2 cellular contexts compared by ENCODE assay signal in the genomic region with DNA sequence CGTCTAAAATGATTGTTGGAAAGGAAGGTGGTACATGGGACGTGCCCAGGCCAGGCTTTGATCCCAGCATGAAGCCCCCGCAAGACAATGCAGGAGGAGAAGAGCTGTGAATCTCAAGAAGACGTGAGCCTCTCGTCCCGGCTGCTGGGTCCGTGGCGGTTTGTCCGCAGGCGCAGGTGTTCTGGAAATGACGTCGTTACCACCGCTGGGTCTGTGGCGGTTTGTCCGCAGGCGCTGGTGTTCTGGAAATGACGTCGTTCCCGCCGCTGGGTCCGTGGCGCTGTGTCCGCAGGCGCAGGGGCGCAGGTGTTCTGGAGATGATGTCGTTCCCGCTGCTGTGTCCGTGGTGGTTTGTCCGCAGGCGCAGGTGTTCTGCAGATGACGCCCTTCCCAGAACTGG.
TF ChIP-seq lines count a peak whose summit lies in the region.

No MANE protein-coding gene starts in this region.

TF ChIP-seq in GM23338, 12 proteins besides CTCF, POLR2A, EP300 and RAD21 (continues in another document):
- no peak for TF ChIP-seq POLR2AphosphoS5 (IDR thresholded peaks at IDR 0.05; ENCODE audit: low read depth)
- TF ChIP-seq CREB1 (CRISPR knock-in tag; IDR thresholded peaks at IDR 0.05; ENCODE audit: low read depth), result no peak
- no peak for TF ChIP-seq EZH2 (IDR thresholded peaks at IDR 0.05; ENCODE audit: low read depth, unreplicated experiment)
- no peak for TF ChIP-seq NANOG (IDR thresholded peaks at IDR 0.05; ENCODE audit: borderline replicate concordance)
- TF ChIP-seq, protein P1, sequence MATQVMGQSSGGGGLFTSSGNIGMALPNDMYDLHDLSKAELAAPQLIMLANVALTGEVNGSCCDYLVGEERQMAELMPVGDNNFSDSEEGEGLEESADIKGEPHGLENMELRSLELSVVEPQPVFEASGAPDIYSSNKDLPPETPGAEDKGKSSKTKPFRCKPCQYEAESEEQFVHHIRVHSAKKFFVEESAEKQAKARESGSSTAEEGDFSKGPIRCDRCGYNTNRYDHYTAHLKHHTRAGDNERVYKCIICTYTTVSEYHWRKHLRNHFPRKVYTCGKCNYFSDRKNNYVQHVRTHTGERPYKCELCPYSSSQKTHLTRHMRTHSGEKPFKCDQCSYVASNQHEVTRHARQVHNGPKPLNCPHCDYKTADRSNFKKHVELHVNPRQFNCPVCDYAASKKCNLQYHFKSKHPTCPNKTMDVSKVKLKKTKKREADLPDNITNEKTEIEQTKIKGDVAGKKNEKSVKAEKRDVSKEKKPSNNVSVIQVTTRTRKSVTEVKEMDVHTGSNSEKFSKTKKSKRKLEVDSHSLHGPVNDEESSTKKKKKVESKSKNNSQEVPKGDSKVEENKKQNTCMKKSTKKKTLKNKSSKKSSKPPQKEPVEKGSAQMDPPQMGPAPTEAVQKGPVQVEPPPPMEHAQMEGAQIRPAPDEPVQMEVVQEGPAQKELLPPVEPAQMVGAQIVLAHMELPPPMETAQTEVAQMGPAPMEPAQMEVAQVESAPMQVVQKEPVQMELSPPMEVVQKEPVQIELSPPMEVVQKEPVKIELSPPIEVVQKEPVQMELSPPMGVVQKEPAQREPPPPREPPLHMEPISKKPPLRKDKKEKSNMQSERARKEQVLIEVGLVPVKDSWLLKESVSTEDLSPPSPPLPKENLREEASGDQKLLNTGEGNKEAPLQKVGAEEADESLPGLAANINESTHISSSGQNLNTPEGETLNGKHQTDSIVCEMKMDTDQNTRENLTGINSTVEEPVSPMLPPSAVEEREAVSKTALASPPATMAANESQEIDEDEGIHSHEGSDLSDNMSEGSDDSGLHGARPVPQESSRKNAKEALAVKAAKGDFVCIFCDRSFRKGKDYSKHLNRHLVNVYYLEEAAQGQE (IDR thresholded peaks at IDR 0.05; ENCODE audit: unreplicated experiment), result no peak
- TF ChIP-seq, protein P2, sequence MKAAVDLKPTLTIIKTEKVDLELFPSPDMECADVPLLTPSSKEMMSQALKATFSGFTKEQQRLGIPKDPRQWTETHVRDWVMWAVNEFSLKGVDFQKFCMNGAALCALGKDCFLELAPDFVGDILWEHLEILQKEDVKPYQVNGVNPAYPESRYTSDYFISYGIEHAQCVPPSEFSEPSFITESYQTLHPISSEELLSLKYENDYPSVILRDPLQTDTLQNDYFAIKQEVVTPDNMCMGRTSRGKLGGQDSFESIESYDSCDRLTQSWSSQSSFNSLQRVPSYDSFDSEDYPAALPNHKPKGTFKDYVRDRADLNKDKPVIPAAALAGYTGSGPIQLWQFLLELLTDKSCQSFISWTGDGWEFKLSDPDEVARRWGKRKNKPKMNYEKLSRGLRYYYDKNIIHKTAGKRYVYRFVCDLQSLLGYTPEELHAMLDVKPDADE (IDR thresholded peaks at IDR 0.05), result no peak
- no peak for TF ChIP-seq EZH2phosphoT487 (IDR thresholded peaks at IDR 0.05; ENCODE audit: unreplicated experiment)
- TF ChIP-seq ZNF331 (CRISPR knock-in tag; IDR thresholded peaks at IDR 0.05; ENCODE audit: low read depth), result no peak
- TF ChIP-seq STAT1 (IDR thresholded peaks at IDR 0.05; ENCODE audit: unreplicated experiment), result no peak
- TF ChIP-seq, protein P3, sequence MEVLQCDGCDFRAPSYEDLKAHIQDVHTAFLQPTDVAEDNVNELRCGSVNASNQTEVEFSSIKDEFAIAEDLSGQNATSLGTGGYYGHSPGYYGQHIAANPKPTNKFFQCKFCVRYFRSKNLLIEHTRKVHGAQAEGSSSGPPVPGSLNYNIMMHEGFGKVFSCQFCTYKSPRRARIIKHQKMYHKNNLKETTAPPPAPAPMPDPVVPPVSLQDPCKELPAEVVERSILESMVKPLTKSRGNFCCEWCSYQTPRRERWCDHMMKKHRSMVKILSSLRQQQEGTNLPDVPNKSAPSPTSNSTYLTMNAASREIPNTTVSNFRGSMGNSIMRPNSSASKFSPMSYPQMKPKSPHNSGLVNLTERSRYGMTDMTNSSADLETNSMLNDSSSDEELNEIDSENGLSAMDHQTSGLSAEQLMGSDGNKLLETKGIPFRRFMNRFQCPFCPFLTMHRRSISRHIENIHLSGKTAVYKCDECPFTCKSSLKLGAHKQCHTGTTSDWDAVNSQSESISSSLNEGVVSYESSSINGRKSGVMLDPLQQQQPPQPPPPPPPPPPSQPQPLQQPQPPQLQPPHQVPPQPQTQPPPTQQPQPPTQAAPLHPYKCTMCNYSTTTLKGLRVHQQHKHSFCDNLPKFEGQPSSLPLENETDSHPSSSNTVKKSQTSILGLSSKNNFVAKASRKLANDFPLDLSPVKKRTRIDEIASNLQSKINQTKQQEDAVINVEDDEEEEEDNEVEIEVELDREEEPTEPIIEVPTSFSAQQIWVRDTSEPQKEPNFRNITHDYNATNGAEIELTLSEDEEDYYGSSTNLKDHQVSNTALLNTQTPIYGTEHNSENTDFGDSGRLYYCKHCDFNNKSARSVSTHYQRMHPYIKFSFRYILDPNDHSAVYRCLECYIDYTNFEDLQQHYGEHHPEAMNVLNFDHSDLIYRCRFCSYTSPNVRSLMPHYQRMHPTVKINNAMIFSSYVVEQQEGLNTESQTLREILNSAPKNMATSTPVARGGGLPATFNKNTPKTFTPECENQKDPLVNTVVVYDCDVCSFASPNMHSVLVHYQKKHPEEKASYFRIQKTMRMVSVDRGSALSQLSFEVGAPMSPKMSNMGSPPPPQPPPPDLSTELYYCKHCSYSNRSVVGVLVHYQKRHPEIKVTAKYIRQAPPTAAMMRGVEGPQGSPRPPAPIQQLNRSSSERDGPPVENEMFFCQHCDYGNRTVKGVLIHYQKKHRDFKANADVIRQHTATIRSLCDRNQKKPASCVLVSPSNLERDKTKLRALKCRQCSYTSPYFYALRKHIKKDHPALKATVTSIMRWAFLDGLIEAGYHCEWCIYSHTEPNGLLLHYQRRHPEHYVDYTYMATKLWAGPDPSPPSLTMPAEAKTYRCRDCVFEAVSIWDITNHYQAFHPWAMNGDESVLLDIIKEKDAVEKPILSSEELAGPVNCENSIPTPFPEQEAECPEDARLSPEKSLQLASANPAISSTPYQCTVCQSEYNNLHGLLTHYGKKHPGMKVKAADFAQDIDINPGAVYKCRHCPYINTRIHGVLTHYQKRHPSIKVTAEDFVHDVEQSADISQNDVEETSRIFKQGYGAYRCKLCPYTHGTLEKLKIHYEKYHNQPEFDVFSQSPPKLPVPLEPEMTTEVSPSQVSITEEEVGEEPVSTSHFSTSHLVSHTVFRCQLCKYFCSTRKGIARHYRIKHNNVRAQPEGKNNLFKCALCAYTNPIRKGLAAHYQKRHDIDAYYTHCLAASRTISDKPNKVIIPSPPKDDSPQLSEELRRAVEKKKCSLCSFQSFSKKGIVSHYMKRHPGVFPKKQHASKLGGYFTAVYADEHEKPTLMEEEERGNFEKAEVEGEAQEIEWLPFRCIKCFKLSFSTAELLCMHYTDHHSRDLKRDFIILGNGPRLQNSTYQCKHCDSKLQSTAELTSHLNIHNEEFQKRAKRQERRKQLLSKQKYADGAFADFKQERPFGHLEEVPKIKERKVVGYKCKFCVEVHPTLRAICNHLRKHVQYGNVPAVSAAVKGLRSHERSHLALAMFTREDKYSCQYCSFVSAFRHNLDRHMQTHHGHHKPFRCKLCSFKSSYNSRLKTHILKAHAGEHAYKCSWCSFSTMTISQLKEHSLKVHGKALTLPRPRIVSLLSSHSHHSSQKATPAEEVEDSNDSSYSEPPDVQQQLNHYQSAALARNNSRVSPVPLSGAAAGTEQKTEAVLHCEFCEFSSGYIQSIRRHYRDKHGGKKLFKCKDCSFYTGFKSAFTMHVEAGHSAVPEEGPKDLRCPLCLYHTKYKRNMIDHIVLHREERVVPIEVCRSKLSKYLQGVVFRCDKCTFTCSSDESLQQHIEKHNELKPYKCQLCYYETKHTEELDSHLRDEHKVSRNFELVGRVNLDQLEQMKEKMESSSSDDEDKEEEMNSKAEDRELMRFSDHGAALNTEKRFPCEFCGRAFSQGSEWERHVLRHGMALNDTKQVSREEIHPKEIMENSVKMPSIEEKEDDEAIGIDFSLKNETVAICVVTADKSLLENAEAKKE (CRISPR knock-in tag; IDR thresholded peaks at IDR 0.05), result no peak

TF ChIP-seq in WTC11, 78 proteins besides CTCF, POLR2A, EP300 and RAD21 (continues in another document):
- no peak for TF ChIP-seq ZNF396 (CRISPR knock-in tag; IDR thresholded peaks at IDR 0.05; ENCODE audit: borderline replicate concordance)
- TF ChIP-seq SOX15 (CRISPR knock-in tag; IDR thresholded peaks at IDR 0.05), result no peak
- TF ChIP-seq, protein P4, sequence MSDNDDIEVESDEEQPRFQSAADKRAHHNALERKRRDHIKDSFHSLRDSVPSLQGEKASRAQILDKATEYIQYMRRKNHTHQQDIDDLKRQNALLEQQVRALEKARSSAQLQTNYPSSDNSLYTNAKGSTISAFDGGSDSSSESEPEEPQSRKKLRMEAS (CRISPR knock-in tag; IDR thresholded peaks at IDR 0.05), result no peak
- no peak for TF ChIP-seq TEAD4 (CRISPR knock-in tag; IDR thresholded peaks at IDR 0.05)
- TF ChIP-seq NR2C2 (CRISPR knock-in tag; IDR thresholded peaks at IDR 0.05), result no peak
- TF ChIP-seq, protein P5, sequence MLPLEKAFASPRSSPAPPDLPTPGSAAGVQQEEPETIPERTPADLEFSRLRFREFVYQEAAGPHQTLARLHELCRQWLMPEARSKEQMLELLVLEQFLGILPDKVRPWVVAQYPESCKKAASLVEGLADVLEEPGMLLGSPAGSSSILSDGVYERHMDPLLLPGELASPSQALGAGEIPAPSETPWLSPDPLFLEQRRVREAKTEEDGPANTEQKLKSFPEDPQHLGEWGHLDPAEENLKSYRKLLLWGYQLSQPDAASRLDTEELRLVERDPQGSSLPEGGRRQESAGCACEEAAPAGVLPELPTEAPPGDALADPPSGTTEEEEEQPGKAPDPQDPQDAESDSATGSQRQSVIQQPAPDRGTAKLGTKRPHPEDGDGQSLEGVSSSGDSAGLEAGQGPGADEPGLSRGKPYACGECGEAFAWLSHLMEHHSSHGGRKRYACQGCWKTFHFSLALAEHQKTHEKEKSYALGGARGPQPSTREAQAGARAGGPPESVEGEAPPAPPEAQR (CRISPR knock-in tag; IDR thresholded peaks at IDR 0.05), result no peak
- TF ChIP-seq, protein P6, sequence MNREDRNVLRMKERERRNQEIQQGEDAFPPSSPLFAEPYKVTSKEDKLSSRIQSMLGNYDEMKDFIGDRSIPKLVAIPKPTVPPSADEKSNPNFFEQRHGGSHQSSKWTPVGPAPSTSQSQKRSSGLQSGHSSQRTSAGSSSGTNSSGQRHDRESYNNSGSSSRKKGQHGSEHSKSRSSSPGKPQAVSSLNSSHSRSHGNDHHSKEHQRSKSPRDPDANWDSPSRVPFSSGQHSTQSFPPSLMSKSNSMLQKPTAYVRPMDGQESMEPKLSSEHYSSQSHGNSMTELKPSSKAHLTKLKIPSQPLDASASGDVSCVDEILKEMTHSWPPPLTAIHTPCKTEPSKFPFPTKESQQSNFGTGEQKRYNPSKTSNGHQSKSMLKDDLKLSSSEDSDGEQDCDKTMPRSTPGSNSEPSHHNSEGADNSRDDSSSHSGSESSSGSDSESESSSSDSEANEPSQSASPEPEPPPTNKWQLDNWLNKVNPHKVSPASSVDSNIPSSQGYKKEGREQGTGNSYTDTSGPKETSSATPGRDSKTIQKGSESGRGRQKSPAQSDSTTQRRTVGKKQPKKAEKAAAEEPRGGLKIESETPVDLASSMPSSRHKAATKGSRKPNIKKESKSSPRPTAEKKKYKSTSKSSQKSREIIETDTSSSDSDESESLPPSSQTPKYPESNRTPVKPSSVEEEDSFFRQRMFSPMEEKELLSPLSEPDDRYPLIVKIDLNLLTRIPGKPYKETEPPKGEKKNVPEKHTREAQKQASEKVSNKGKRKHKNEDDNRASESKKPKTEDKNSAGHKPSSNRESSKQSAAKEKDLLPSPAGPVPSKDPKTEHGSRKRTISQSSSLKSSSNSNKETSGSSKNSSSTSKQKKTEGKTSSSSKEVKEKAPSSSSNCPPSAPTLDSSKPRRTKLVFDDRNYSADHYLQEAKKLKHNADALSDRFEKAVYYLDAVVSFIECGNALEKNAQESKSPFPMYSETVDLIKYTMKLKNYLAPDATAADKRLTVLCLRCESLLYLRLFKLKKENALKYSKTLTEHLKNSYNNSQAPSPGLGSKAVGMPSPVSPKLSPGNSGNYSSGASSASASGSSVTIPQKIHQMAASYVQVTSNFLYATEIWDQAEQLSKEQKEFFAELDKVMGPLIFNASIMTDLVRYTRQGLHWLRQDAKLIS (CRISPR knock-in tag; IDR thresholded peaks at IDR 0.05; ENCODE audit: borderline replicate concordance), result no peak
- TF ChIP-seq, protein P7, sequence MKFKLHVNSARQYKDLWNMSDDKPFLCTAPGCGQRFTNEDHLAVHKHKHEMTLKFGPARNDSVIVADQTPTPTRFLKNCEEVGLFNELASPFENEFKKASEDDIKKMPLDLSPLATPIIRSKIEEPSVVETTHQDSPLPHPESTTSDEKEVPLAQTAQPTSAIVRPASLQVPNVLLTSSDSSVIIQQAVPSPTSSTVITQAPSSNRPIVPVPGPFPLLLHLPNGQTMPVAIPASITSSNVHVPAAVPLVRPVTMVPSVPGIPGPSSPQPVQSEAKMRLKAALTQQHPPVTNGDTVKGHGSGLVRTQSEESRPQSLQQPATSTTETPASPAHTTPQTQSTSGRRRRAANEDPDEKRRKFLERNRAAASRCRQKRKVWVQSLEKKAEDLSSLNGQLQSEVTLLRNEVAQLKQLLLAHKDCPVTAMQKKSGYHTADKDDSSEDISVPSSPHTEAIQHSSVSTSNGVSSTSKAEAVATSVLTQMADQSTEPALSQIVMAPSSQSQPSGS (CRISPR knock-in tag; IDR thresholded peaks at IDR 0.05; ENCODE audit: borderline replicate concordance, low read depth), result no peak
- TF ChIP-seq, protein P8, sequence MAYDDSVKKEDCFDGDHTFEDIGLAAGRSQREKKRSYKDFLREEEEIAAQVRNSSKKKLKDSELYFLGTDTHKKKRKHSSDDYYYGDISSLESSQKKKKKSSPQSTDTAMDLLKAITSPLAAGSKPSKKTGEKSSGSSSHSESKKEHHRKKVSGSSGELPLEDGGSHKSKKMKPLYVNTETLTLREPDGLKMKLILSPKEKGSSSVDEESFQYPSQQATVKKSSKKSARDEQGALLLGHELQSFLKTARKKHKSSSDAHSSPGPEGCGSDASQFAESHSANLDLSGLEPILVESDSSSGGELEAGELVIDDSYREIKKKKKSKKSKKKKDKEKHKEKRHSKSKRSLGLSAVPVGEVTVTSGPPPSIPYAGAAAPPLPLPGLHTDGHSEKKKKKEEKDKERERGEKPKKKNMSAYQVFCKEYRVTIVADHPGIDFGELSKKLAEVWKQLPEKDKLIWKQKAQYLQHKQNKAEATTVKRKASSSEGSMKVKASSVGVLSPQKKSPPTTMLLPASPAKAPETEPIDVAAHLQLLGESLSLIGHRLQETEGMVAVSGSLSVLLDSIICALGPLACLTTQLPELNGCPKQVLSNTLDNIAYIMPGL (CRISPR knock-in tag; IDR thresholded peaks at IDR 0.05), result no peak
- TF ChIP-seq, protein P9, sequence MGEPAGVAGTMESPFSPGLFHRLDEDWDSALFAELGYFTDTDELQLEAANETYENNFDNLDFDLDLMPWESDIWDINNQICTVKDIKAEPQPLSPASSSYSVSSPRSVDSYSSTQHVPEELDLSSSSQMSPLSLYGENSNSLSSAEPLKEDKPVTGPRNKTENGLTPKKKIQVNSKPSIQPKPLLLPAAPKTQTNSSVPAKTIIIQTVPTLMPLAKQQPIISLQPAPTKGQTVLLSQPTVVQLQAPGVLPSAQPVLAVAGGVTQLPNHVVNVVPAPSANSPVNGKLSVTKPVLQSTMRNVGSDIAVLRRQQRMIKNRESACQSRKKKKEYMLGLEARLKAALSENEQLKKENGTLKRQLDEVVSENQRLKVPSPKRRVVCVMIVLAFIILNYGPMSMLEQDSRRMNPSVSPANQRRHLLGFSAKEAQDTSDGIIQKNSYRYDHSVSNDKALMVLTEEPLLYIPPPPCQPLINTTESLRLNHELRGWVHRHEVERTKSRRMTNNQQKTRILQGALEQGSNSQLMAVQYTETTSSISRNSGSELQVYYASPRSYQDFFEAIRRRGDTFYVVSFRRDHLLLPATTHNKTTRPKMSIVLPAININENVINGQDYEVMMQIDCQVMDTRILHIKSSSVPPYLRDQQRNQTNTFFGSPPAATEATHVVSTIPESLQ (CRISPR knock-in tag; IDR thresholded peaks at IDR 0.05), result no peak
- TF ChIP-seq, protein P10, sequence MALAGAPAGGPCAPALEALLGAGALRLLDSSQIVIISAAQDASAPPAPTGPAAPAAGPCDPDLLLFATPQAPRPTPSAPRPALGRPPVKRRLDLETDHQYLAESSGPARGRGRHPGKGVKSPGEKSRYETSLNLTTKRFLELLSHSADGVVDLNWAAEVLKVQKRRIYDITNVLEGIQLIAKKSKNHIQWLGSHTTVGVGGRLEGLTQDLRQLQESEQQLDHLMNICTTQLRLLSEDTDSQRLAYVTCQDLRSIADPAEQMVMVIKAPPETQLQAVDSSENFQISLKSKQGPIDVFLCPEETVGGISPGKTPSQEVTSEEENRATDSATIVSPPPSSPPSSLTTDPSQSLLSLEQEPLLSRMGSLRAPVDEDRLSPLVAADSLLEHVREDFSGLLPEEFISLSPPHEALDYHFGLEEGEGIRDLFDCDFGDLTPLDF (CRISPR knock-in tag; IDR thresholded peaks at IDR 0.05), result no peak
